Comparison of ENCODE assay signal across 28 cellular contexts in genomic region chr5:36721664-36722063, GRCh38.
"Had no signal": no experiment of that assay in that cellular context is flagged by ENCODE, and none has a peak within 500 bp of the region (broad histone marks: within the 10 kb centered on the region; RNA-seq: fewer than 3 reads in every experiment).

No MANE protein-coding gene starts in this region.

- FAIRE-seq: astrocyte, RCC 7860, TTC549 had no signal

- H3K27me3 Mint-ChIP-seq: activated CD4-positive, alpha-beta T cell treated with anti-CD3 and anti-CD28 coated beads, Interleukin-2, amount 10 ng/mL, durations not matched to agents 7 days and 5 days; brain; T-cell had no signal

- H3K36me3 Mint-ChIP-seq: brain, T-cell had no signal

- H3K4me3 Mint-ChIP-seq: activated CD4-positive, alpha-beta memory T cell treated with anti-CD3 and anti-CD28 coated beads, Interleukin-2, amount 10 ng/mL, durations not matched to agents 7 days and 5 days; activated CD4-positive, alpha-beta T cell treated with anti-CD3 and anti-CD28 coated beads, Interleukin-2, amount 10 ng/mL, durations not matched to agents 7 days and 5 days; activated naive CD4-positive, alpha-beta T cell treated with anti-CD3 and anti-CD28 coated beads for 36 hours; activated naive CD8-positive, alpha-beta T cell; activated T-helper 17 cell treated with anti-CD3 and anti-CD28 coated beads, Interleukin-2, amount 50 U/mL, for 72 hours; brain; T-cell had no signal

- H3K27ac Mint-ChIP-seq: activated CD4-positive, alpha-beta memory T cell treated with anti-CD3 and anti-CD28 coated beads, Interleukin-2, amount 10 ng/mL, durations not matched to agents 7 days and 5 days; activated CD4-positive, alpha-beta T cell treated with anti-CD3 and anti-CD28 coated beads, Interleukin-2, amount 10 ng/mL, durations not matched to agents 7 days and 5 days; activated naive CD4-positive, alpha-beta T cell treated with anti-CD3 and anti-CD28 coated beads for 36 hours; activated naive CD8-positive, alpha-beta T cell; activated T-helper 17 cell treated with anti-CD3 and anti-CD28 coated beads, Interleukin-2, amount 50 U/mL, for 72 hours; T-cell had no signal

- ATAC-seq: activated T-helper 17 cell treated with anti-CD3 and anti-CD28 coated beads, Interleukin-2, amount 50 U/mL, for 72 hours; T-cell had no signal

- DNase-seq: activated CD4-positive, alpha-beta memory T cell treated with anti-CD3 and anti-CD28 coated beads, Interleukin-2, amount 10 ng/mL, durations not matched to agents 7 days and 5 days; activated CD4-positive, alpha-beta T cell treated with anti-CD3 and anti-CD28 coated beads, Interleukin-2, amount 10 ng/mL, durations not matched to agents 7 days and 5 days; activated CD4-positive, CD25-positive, alpha-beta regulatory T cell; activated gamma-delta T cell; activated naive CD4-positive, alpha-beta T cell treated with anti-CD3 and anti-CD28 coated beads for 36 hours; activated T-cell treated with anti-CD3 and anti-CD28 coated beads for 4 hours; activated T-cell treated with anti-CD3 and anti-CD28 coated beads, Interleukin-2, amount 50 U/mL, for 48 hours; amygdala; cerebellar nuclear complex; Kasumi-1; NCI-H1092 treated with DMSO at 0.1 percent for 48 hours; NCI-H1417 treated with DMSO at 0.1 percent for 48 hours; NCI-H1694; NCI-H2029; NCI-H2107; NCI-H2171 treated with DMSO at 0.1 percent for 48 hours; NCI-H226; NCI-H774; SHP77 treated with DMSO at 0.1 percent for 48 hours; T-cell; T-helper 2 cell; T1000 had no signal

- H3K9me3 Mint-ChIP-seq: activated CD4-positive, alpha-beta memory T cell treated with anti-CD3 and anti-CD28 coated beads, Interleukin-2, amount 10 ng/mL, durations not matched to agents 7 days and 5 days; activated CD4-positive, alpha-beta T cell treated with anti-CD3 and anti-CD28 coated beads, Interleukin-2, amount 10 ng/mL, durations not matched to agents 7 days and 5 days; activated naive CD4-positive, alpha-beta T cell treated with anti-CD3 and anti-CD28 coated beads for 36 hours; activated T-helper 17 cell treated with anti-CD3 and anti-CD28 coated beads, Interleukin-2, amount 50 U/mL, for 72 hours; T-cell had no signal
